In genomic region chr22:33756508-33756949, GRCh38 we compare ENCODE assay signal across 22 cellular contexts.
DNase-seq lines count a peak whose midpoint lies in the region; ATAC-seq, FAIRE-seq and TF ChIP-seq lines count a peak whose summit lies in the region.
"Had no signal": no experiment of that assay in that cellular context is flagged by ENCODE, and none has a peak within 500 bp of the region (broad histone marks: within the 10 kb centered on the region; RNA-seq: fewer than 3 reads in every experiment).

No MANE protein-coding gene starts in this region.

- H3K9me3 Mint-ChIP-seq in GM23338: no peaks in the 10 kb centered on the region

- TF ChIP-seq RAD21 in HepG2 (CRISPR knock-in tag; IDR thresholded peaks at IDR 0.05): no peak

- peaks cover 46% of the 10 kb centered on the region for H3K4me1 Mint-ChIP-seq in GM23338

- H3K79me2 ChIP-seq in GM23338 (replicated peaks; ENCODE audit: insufficient read depth) (peaks cover 98% of the 10 kb centered on the region), HepG2 (ENCODE audit: insufficient read depth, low read length) (no peaks in the 10 kb centered on the region)

- WGBS in HepG2 (ENCODE audit: low lambda C conversion rate): 84% methylated on average over 9 of the region's 10 CpGs

- TF ChIP-seq EP300 in HepG2 (IDR thresholded peaks at IDR 0.05; ENCODE audit: low read depth in 2 of 2, low read length in 2 of 2) (no peak), HepG2 (CRISPR knock-in tag; IDR thresholded peaks at IDR 0.05; ENCODE audit: borderline replicate concordance) (no peak)

- H3K4me2 ChIP-seq in BLaER1: peak overlapping the region; percentile 15; the same call in 1 of the 2 replicates
- H3K4me2 ChIP-seq in GM23338: peak overlapping the region; percentile 67; the same call in 1 of the 2 replicates
- no peak overlapping the region for H3K4me2 ChIP-seq in HepG2 (ENCODE audit: low read depth, low read length)

- H2AFZ ChIP-seq in GM23338: no peak overlapping the region
- no peak overlapping the region for H2AFZ ChIP-seq in HepG2 (ENCODE audit: low read length)

- peaks cover 19% of the 10 kb centered on the region; the same call in 1 of the 2 replicates for H3K36me3 ChIP-seq in BLaER1
- H3K36me3 ChIP-seq in GM23338 (ENCODE audit: insufficient read depth): 0 out of 2 replicates have a peak, but pooled peaks cover 3% of the 10 kb centered on the region
- H3K36me3 ChIP-seq in uterus: no peaks in the 10 kb centered on the region
- H3K36me3 ChIP-seq in HepG2 (replicated peaks in 1 of 2; ENCODE audit: control insufficient read depth in 1 of 2, insufficient read depth in 2 of 2, low read length in 2 of 2): no peaks in the 10 kb centered on the region
- H3K36me3 ChIP-seq: upper lobe of left lung had no signal

- H3K27me3 ChIP-seq in BLaER1 (no peaks in the 10 kb centered on the region), GM23338 (ENCODE audit: insufficient read depth) (no peaks in the 10 kb centered on the region), uterus (no peaks in the 10 kb centered on the region), HepG2 (ENCODE audit: control insufficient read depth in 1 of 2, insufficient read depth in 2 of 2, low read length in 2 of 2) (no peaks in the 10 kb centered on the region)
- H3K27me3 ChIP-seq: upper lobe of left lung had no signal

- CTCF ChIA-PET in HepG2 (lab: Yijun Ruan, JAX; ENCODE audit: low intra/inter-chr PET ratio, low total read pairs): no interaction called here

- BruUV-seq in HepG2 (replicated peaks; lab: Mats Ljungman, UMichigan): no TSS peak

- H3K36me3 Mint-ChIP-seq in GM23338 (ENCODE audit: low read depth): peaks cover 67% of the 10 kb centered on the region

- TF ChIP-seq POLR2A in uterus (IDR thresholded peaks at IDR 0.05): no peak
- TF ChIP-seq POLR2A in HepG2 (IDR thresholded peaks at IDR 0.05; ENCODE audit: insufficient read depth in 1 of 2, low read depth in 2 of 2, low read length in 2 of 2): no peak

- POLR2A ChIA-PET in HepG2 (lab: Yijun Ruan, JAX): no interaction called here

- peak overlapping the region; percentile 26; the same call in 1 of the 3 replicates for H3K4me3 Mint-ChIP-seq in GM23338
- H3K4me3 Mint-ChIP-seq: activated CD8-positive, alpha-beta T cell treated with anti-CD3 and anti-CD28 coated beads, Interleukin-2, amount 10 ng/mL, durations not matched to agents 7 days and 5 days; effector memory CD8-positive, alpha-beta T cell had no signal

- peak; percentile 77 for ATAC-seq in GM23338
- no peak for ATAC-seq in GM19455 (IDR thresholded peaks at IDR 0.05; ENCODE audit: unreplicated experiment)
- ATAC-seq in HepG2: no peak
- no peak for ATAC-seq in GM18909 (IDR thresholded peaks at IDR 0.05; ENCODE audit: poor library complexity, unreplicated experiment)
- ATAC-seq: activated CD8-positive, alpha-beta T cell treated with anti-CD3 and anti-CD28 coated beads, Interleukin-2, amount 10 ng/mL, durations not matched to agents 7 days and 5 days; effector memory CD8-positive, alpha-beta T cell had no signal

- H3K9me3 ChIP-seq in BLaER1 (no peaks in the 10 kb centered on the region), uterus (no peaks in the 10 kb centered on the region), HepG2 (ENCODE audit: low read length) (no peaks in the 10 kb centered on the region)
- H3K9me3 ChIP-seq: upper lobe of left lung had no signal

- in situ Hi-C loops in HepG2 (cut with HindIII; ENCODE audit: extremely low pct_ligation_motif_present, low pct_unique_long_range_greater_than_20kb): no loop called here

- H3K9me2 ChIP-seq in GM23338 (ENCODE audit: insufficient read depth): no peaks in the 10 kb centered on the region

- FAIRE-seq in HepG2 (lab: Jason Lieb, UNC): no peak
- FAIRE-seq: frontal cortex, GM19239, kidney had no signal

- TF ChIP-seq CTCF in GM23338 (conservative IDR thresholded peaks at IDR 0.05; ENCODE audit: low read depth in 2 of 2) (peak; percentile 51 to 71), uterus (IDR thresholded peaks at IDR 0.05) (no peak), HepG2 (CRISPR knock-in tag; IDR thresholded peaks at IDR 0.05) (no peak)

- H3K27me3 Mint-ChIP-seq in GM23338 (ENCODE audit: insufficient read depth, low read depth, poor library complexity): peaks cover 15% of the 10 kb centered on the region
- H3K27me3 Mint-ChIP-seq: effector memory CD8-positive, alpha-beta T cell had no signal

- no peak overlapping the region for H3K9ac ChIP-seq in BLaER1
- H3K9ac ChIP-seq in HepG2 (ENCODE audit: insufficient read depth, low read depth, low read length): no peak overlapping the region

- H3K4me3 ChIP-seq in BLaER1 (no peak overlapping the region), GM23338 (no peak overlapping the region), uterus (no peak overlapping the region), HepG2 (replicated peaks in 1 of 3; ENCODE audit: insufficient read depth in 1 of 3, low read depth in 2 of 3, low read length in 3 of 3) (no peak overlapping the region)
- H3K4me3 ChIP-seq: upper lobe of left lung had no signal

- DNase-seq in GM23338 (ENCODE audit: low spot score) (peak; percentile 79), SK-N-DZ (ENCODE audit: low spot score) (peak; percentile 23), islet precursor cell (peak; percentile 81), uterus (no peak), HepG2 (ENCODE audit: low spot score) (no peak)
- DNase-seq: activated CD8-positive, alpha-beta T cell treated with anti-CD3 and anti-CD28 coated beads, Interleukin-2, amount 10 ng/mL, durations not matched to agents 7 days and 5 days; activated gamma-delta T cell; AML-193; effector memory CD8-positive, alpha-beta T cell; GOT3; KBM-7; kidney; NCI-H1930; NCI-H774; SIG-M5; stimulated activated CD4-positive, alpha-beta T cell treated with anti-CD3 and anti-CD28 coated beads, Interleukin-2, amount 100 ng/mL, for 48 hours; upper lobe of left lung had no signal

- peaks cover 7% of the 10 kb centered on the region for H3K4me1 ChIP-seq in BLaER1
- H3K4me1 ChIP-seq in GM23338 (ENCODE audit: insufficient read depth): peaks cover 30% of the 10 kb centered on the region
- H3K4me1 ChIP-seq in uterus: no peaks in the 10 kb centered on the region
- H3K4me1 ChIP-seq in HepG2 (ENCODE audit: insufficient read depth, low read length): peaks cover 19% of the 10 kb centered on the region
- H3K4me1 ChIP-seq: upper lobe of left lung had no signal

- peak overlapping the region; percentile 31; the same call in 1 of the 2 replicates for H3K27ac Mint-ChIP-seq in GM23338
- H3K27ac Mint-ChIP-seq: activated CD8-positive, alpha-beta T cell treated with anti-CD3 and anti-CD28 coated beads, Interleukin-2, amount 10 ng/mL, durations not matched to agents 7 days and 5 days; effector memory CD8-positive, alpha-beta T cell had no signal

- 0 out of 2 replicates have a peak, but pooled peaks cover 5% of the 10 kb centered on the region for H3F3A ChIP-seq in GM23338 (replicated peaks; ENCODE audit: low read depth)

- intact Hi-C loops in uterus (cut with DNase I; ENCODE audit: low total_unique reads): no loop called here
- intact Hi-C loops in HepG2 (cut with micrococcal nuclease; ENCODE audit: unreplicated experiment): no loop called here

- no peaks in the 10 kb centered on the region for H4K20me1 ChIP-seq in BLaER1
- H4K20me1 ChIP-seq in GM23338 (replicated peaks; ENCODE audit: insufficient read depth): peaks cover 38% of the 10 kb centered on the region
- no peaks in the 10 kb centered on the region for H4K20me1 ChIP-seq in HepG2 (ENCODE audit: insufficient read depth, low read length)

- H3K27ac ChIP-seq in BLaER1 (no peak overlapping the region), GM23338 (ENCODE audit: low read depth) (0 out of 2 replicates have a peak overlapping the region, but pooled peaks have one; percentile 71), uterus (no peak overlapping the region), HepG2 (ENCODE audit: extremely low read length, insufficient read depth, low read length) (no peak overlapping the region)
- H3K27ac ChIP-seq: upper lobe of left lung had no signal

TF ChIP-seq in GM23338, 12 proteins besides CTCF, POLR2A, EP300 and RAD21 (continues in another document):
- no peak for TF ChIP-seq CREB1 (CRISPR knock-in tag; IDR thresholded peaks at IDR 0.05; ENCODE audit: low read depth)
- TF ChIP-seq POLR2AphosphoS5 (IDR thresholded peaks at IDR 0.05; ENCODE audit: low read depth): no peak
- TF ChIP-seq ETS1 (IDR thresholded peaks at IDR 0.05): no peak
- no peak for TF ChIP-seq EZH2 (IDR thresholded peaks at IDR 0.05; ENCODE audit: low read depth, unreplicated experiment)
- no peak for TF ChIP-seq NANOG (IDR thresholded peaks at IDR 0.05; ENCODE audit: borderline replicate concordance)
- TF ChIP-seq STAT1 (IDR thresholded peaks at IDR 0.05; ENCODE audit: unreplicated experiment): no peak
- no peak for TF ChIP-seq ZNF114 (CRISPR knock-in tag; IDR thresholded peaks at IDR 0.05)

TF ChIP-seq in HepG2, 621 proteins besides CTCF, POLR2A, EP300 and RAD21 (continues in another document):
- no peak for TF ChIP-seq RCOR2 (CRISPR knock-in tag; IDR thresholded peaks at IDR 0.05)
- TF ChIP-seq TCF7 (IDR thresholded peaks at IDR 0.05; ENCODE audit: low read depth): no peak
- TF ChIP-seq SP4 (CRISPR knock-in tag; IDR thresholded peaks at IDR 0.05): no peak
- no peak for TF ChIP-seq NCOR1 (IDR thresholded peaks at IDR 0.05; ENCODE audit: borderline replicate concordance, low read length)
- no peak for TF ChIP-seq SKIL (CRISPR knock-in tag; IDR thresholded peaks at IDR 0.05; ENCODE audit: borderline replicate concordance)

Comparison
In these comparisons a context has a peak if more than half of its experiments do, and no peak if none do; other contexts are left out.
1. DNase-seq: peak in GM23338 (single experiment), SK-N-DZ (single experiment) and islet precursor cell (single experiment); none in uterus (0 of 2) and HepG2 (single experiment).
2. CTCF ChIP-seq: peak in GM23338 (2 of 2); none in uterus (0 of 4) and HepG2 (single experiment).